ENCODE assay signal across 9 cellular contexts in the genomic region with DNA sequence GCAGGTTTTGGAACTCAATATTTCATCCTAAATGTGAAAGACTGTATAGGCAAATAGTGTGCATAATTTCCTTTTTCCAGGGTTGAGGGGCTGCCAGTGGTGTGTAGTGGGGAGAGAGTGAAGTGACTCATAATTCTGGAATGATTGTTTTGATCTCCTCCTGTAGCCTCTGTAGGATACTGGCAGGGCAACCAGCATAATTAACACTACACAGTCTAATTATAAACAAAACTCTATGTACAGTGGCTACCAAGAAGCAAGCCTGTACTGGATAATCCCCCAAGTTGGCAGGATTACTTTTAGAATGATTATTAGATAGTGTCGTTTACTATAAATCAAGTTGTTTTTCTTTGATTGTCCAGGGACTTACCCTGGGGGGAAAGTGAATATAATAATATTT. TPM values are rescaled to one million over a fixed set of nuclear protein-coding genes. Genes with fewer than 3 reads are reported as not detected.
DNase-seq lines count a peak whose midpoint lies in the region; ATAC-seq, FAIRE-seq and TF ChIP-seq lines count a peak whose summit lies in the region.
"Had no signal": no experiment of that assay in that cellular context is flagged by ENCODE, and none has a peak within 500 bp of the region (broad histone marks: within the 10 kb centered on the region; RNA-seq: fewer than 3 reads in every experiment).

No MANE protein-coding gene starts in this region.

- TF ChIP-seq EP300 in A549 (IDR thresholded peaks at IDR 0.05), result no peak
- TF ChIP-seq EP300 in GM12878 (IDR thresholded peaks at IDR 0.05; ENCODE audit: borderline replicate concordance in 1 of 2, control insufficient read depth in 1 of 2, low read depth in 2 of 2, low read length in 2 of 2), result no peak

- BruUV-seq in GM12878 (replicated peaks; lab: Mats Ljungman, UMichigan), result no TSS peak

- SMC1A ChIA-PET in GM12878 (lab: Charles Lee; ENCODE audit: uncharacterized antibody, unreplicated experiment), result interaction anchor here (1.2 to 1.5 kb wide), 2 partner anchors 10 to 32 kb away, joined by 7 to 9 read pairs; a partner anchor contains a TSS

- peaks cover 64% of the 10 kb centered on the region for H3K4me1 Mint-ChIP-seq in activated T-helper 2 cell treated with anti-CD3 and anti-CD28 coated beads, Interferon-gamma antibody, Interleukin-2, Interleukin-4, amounts not matched to agents 10 μg/mL and 5 μg/mL and 100 μg/mL, durations not matched to agents 14 hours and 24 hours and 36 hours (ENCODE audit: low read depth)

- 18% methylated on average over 1 of the region's 1 CpG for WGBS in A549 (ENCODE audit: missing lambda C conversion rate)
- 59% methylated on average over 1 of the region's 1 CpG for WGBS in GM12878 (ENCODE audit: insufficient coverage, insufficient replicate concordance, low lambda C conversion rate, missing lambda C conversion rate)

- H3K4me1 ChIP-seq in A549, result peaks cover 20% of the 10 kb centered on the region
- H3K4me1 ChIP-seq in GM12878 (ENCODE audit: control insufficient read depth, insufficient read depth, low read length), result peaks cover 22% of the 10 kb centered on the region
- H3K4me1 ChIP-seq in left lung, result peaks cover 17 to 48% of the 10 kb centered on the region in 2 donors

- H3K4me3 ChIP-seq in A549, result no peak overlapping the region
- no peak overlapping the region for H3K4me3 ChIP-seq in GM12878
- H3K4me3 ChIP-seq in left lung, result no peak overlapping the region

- peaks cover 40% of the 10 kb centered on the region for H3K36me3 Mint-ChIP-seq in activated T-helper 2 cell treated with anti-CD3 and anti-CD28 coated beads, Interferon-gamma antibody, Interleukin-2, Interleukin-4, amounts not matched to agents 10 μg/mL and 5 μg/mL and 100 μg/mL, durations not matched to agents 14 hours and 24 hours and 36 hours (ENCODE audit: low read depth)

- RAD21 ChIA-PET in GM12878 (lab: Charles Lee; ENCODE audit: unreplicated experiment), result interaction anchor here (1.5 kb wide), 1 partner anchor 92 kb away, joined by 6 read pairs; a partner anchor contains a TSS

- DNase-seq in A549 (ENCODE audit: low read depth in 1 of 2, low spot score in 1 of 2), result peak in 1 of 2 experiments; percentile 7
- peak; percentile 11 for DNase-seq in HS-27A (ENCODE audit: low read depth)
- no peak for DNase-seq in GM12878 (ENCODE audit: low read depth, low spot score)
- no peak for DNase-seq in left lung
- no peak for DNase-seq in NCI-H345 treated with DMSO at 0.1 percent for 48 hours (lab: John Stamatoyannopoulos, UW; ENCODE audit: unreplicated experiment)
- no peak for DNase-seq in activated T-helper 2 cell treated with anti-CD3 and anti-CD28 coated beads, Interferon-gamma antibody, Interleukin-2, Interleukin-4, amounts not matched to agents 10 μg/mL and 5 μg/mL and 100 μg/mL, durations not matched to agents 14 hours and 24 hours and 36 hours (ENCODE audit: low spot score)
- DNase-seq: CD4-positive, alpha-beta memory T cell had no signal

- H3K9ac ChIP-seq in GM12878 (ENCODE audit: control insufficient read depth, insufficient read depth, low read length), result no peak overlapping the region

- no peak overlapping the region for H3K4me3 Mint-ChIP-seq in activated T-helper 2 cell treated with anti-CD3 and anti-CD28 coated beads, Interferon-gamma antibody, Interleukin-2, Interleukin-4, amounts not matched to agents 10 μg/mL and 5 μg/mL and 100 μg/mL, durations not matched to agents 14 hours and 24 hours and 36 hours (ENCODE audit: low read depth)

- no peak overlapping the region for H3K27ac Mint-ChIP-seq in activated T-helper 2 cell treated with anti-CD3 and anti-CD28 coated beads, Interferon-gamma antibody, Interleukin-2, Interleukin-4, amounts not matched to agents 10 μg/mL and 5 μg/mL and 100 μg/mL, durations not matched to agents 14 hours and 24 hours and 36 hours

- CTCF ChIA-PET in A549 (lab: Yijun Ruan, JAX) (no interaction called here), GM12878 (lab: Yijun Ruan, JAX) (interaction anchor here (1.0 kb wide), 1 partner anchor 26 kb away, joined by 6 read pairs; no protein-coding TSS in a partner anchor)

- in situ Hi-C loops in GM12878 (cut with MboI), result no loop called here

- peaks cover 4% of the 10 kb centered on the region for H3K9me3 Mint-ChIP-seq in activated T-helper 2 cell treated with anti-CD3 and anti-CD28 coated beads, Interferon-gamma antibody, Interleukin-2, Interleukin-4, amounts not matched to agents 10 μg/mL and 5 μg/mL and 100 μg/mL, durations not matched to agents 14 hours and 24 hours and 36 hours
- H3K9me3 Mint-ChIP-seq: CD4-positive, alpha-beta memory T cell had no signal

- no peak for TF ChIP-seq RAD21 in A549 (conservative IDR thresholded peaks at IDR 0.05 in 1 of 2, IDR thresholded peaks at IDR 0.05 in 1 of 2)
- no peak for TF ChIP-seq RAD21 in GM12878 (IDR thresholded peaks at IDR 0.05; ENCODE audit: insufficient read depth, low read depth, low read length)

- POLR2A ChIA-PET in A549 (lab: Yijun Ruan, JAX), result no interaction called here
- POLR2A ChIA-PET in GM12878 (lab: Charles Lee), result interaction anchor here (1.4 kb wide), 1 partner anchor 11 kb away, joined by 4 read pairs; no protein-coding TSS in a partner anchor

- H3K4me2 ChIP-seq in A549, result peak overlapping the region; percentile 52
- no peak overlapping the region for H3K4me2 ChIP-seq in GM12878 (ENCODE audit: control insufficient read depth, insufficient read depth)

- intact Hi-C loops in GM12878 (cut with micrococcal nuclease; ENCODE audit: unreplicated experiment) (no loop called here), left lung (cut with DNase I) (no loop called here)
- intact Hi-C loops in activated T-helper 2 cell treated with anti-CD3 and anti-CD28 coated beads, Interferon-gamma antibody, Interleukin-2, Interleukin-4, amounts not matched to agents 10 μg/mL and 5 μg/mL and 100 μg/mL, durations not matched to agents 14 hours and 24 hours and 36 hours (cut with micrococcal nuclease), result no loop called here

- no peaks in the 10 kb centered on the region for H3K27me3 Mint-ChIP-seq in activated T-helper 2 cell treated with anti-CD3 and anti-CD28 coated beads, Interferon-gamma antibody, Interleukin-2, Interleukin-4, amounts not matched to agents 10 μg/mL and 5 μg/mL and 100 μg/mL, durations not matched to agents 14 hours and 24 hours and 36 hours (ENCODE audit: low read depth)
- H3K27me3 Mint-ChIP-seq: CD4-positive, alpha-beta memory T cell had no signal

- H3K27ac ChIP-seq in A549 (no peak overlapping the region), GM12878 (ENCODE audit: control insufficient read depth, insufficient read depth) (no peak overlapping the region), left lung (peak overlapping the region; percentile 17 to 25)

- H3K79me2 ChIP-seq in GM12878 (ENCODE audit: control insufficient read depth, insufficient read depth, low read length), result peaks cover 99% of the 10 kb centered on the region

- peak; percentile 50 to 80; a peak in 4 of 6 replicates for ATAC-seq in A549
- ATAC-seq in GM12878, result peak; percentile 20
- ATAC-seq in left lung, result peak; percentile 91
- no peak for ATAC-seq in HG02623 (IDR thresholded peaks at IDR 0.05; ENCODE audit: unreplicated experiment)
- no peak for ATAC-seq in GM21529 (IDR thresholded peaks at IDR 0.05; ENCODE audit: unreplicated experiment)

- no peaks in the 10 kb centered on the region; the same call in 1 of the 2 replicates for H4K20me1 ChIP-seq in GM12878 (ENCODE audit: control insufficient read depth, insufficient read depth)

- H3K9me3 ChIP-seq in A549, result no peaks in the 10 kb centered on the region
- H3K9me3 ChIP-seq in GM12878 (replicated peaks; ENCODE audit: control insufficient read depth, insufficient read depth, low read length), result peaks cover 3% of the 10 kb centered on the region; the same call in 2 of the 3 replicates
- no peaks in the 10 kb centered on the region for H3K9me3 ChIP-seq in left lung

- TF ChIP-seq POLR2A in A549 (IDR thresholded peaks at IDR 0.05; ENCODE audit: low read length), result no peak
- no peak for TF ChIP-seq POLR2A in GM12878 (IDR thresholded peaks at IDR 0.05; ENCODE audit: low read depth, low read length)

- no peak for TF ChIP-seq CTCF in A549 (IDR thresholded peaks at IDR 0.05)
- no peak for TF ChIP-seq CTCF in GM12878 (IDR thresholded peaks at IDR 0.05 in 2 of 3, conservative IDR thresholded peaks at IDR 0.05 in 1 of 3; ENCODE audit: control insufficient read depth in 2 of 3, extremely low read depth in 1 of 3, insufficient read depth in 1 of 3, low read depth in 3 of 3, low read length in 3 of 3)
- TF ChIP-seq CTCF in left lung (IDR thresholded peaks at IDR 0.05), result no peak

- H2AFZ ChIP-seq in GM12878 (ENCODE audit: control insufficient read depth, low read depth, low read length), result no peak overlapping the region

- H3K27me3 ChIP-seq in GM12878 (replicated peaks in 1 of 2; ENCODE audit: control insufficient read depth in 2 of 2, insufficient read depth in 2 of 2, low read length in 1 of 2) (no peaks in the 10 kb centered on the region), left lung (no peaks in the 10 kb centered on the region)

- FAIRE-seq in A549 (lab: Jason Lieb, UNC), result no peak
- no peak for FAIRE-seq in GM12878 (lab: Jason Lieb, UNC)

- peaks cover 0 to 8% of the 10 kb centered on the region in 2 experiments; a peak in 1 of 4 replicates for H3K36me3 ChIP-seq in GM12878 (ENCODE audit: control insufficient read depth in 2 of 2, insufficient read depth in 2 of 2, low read length in 1 of 2)
- H3K36me3 ChIP-seq in left lung, result no peaks in the 10 kb centered on the region

RNA-seq across cellular contexts. Expression of a gene that starts 32.2 kb away (rescaled TPM):
- polyA plus RNA-seq in A549 (2011; rRNA removed) (19.1 and 19.7 TPM in 2 replicates), A549 (2017; fragmentation: RNase III; extraction: RNeasy Plus Mini Kit Qiagen cat#74134 plus additional on column Dnase treatment) (5.9 to 6.4 TPM (median 6.2 TPM) in 3 replicates), GM12878 (2011; rRNA removed) (44.7 and 67.7 TPM in 2 replicates), GM12878 (2014; fragmentation: Illumina TruSeq; extraction: Trizol) (26.1 and 34.4 TPM in 2 replicates), GM12878 (2014; fragmentation: Nextera tagmentation; extraction: Ambion mirVana) (1 to 10 TPM; 5.6 to 7.3 TPM), GM12878 (2014; rRNA removed) (17.1 and 21.0 TPM in 2 replicates), GM12878 (2016; fragmentation: Nextera tagmentation; extraction: Ambion mirVana) (10 to 100 TPM; 23.2 to 23.9 TPM)
- polyA plus RNA-seq in A549 (2012; cell fraction: cytosol; rRNA removed), result 2.0 and 2.3 TPM in 2 replicates
- polyA plus RNA-seq in A549 (2012; cell fraction: nucleus; rRNA removed), result 3.4 and 5.1 TPM in 2 replicates
- 38.9 and 39.9 TPM in 2 replicates for polyA minus RNA-seq in A549 (2011; rRNA and poly(A)+ RNA removed)
- total RNA-seq in GM12878 (2013; cell fraction: nucleolus; rRNA removed), result 410 and 418 TPM in 2 replicates
- total RNA-seq in GM12878 (2014; rRNA removed) (38.5 and 56.2 TPM in 2 replicates), GM12878 (2014; rRNA removed; fragmentation: Illumina TruSeq; extraction: Trizol) (54.9 and 62.3 TPM in 2 replicates), GM12878 (2021) (50.8 and 51.1 TPM in 2 replicates), left lung (10 to 100 TPM; 37.3 to 40.6 TPM)
- 12.3 TPM for polyA plus RNA-seq in GM12878 (2011; ENCODE audit: low read depth)
- polyA plus RNA-seq in GM12878 (2011; cell fraction: cytosol; rRNA removed), result 15.1 and 19.2 TPM in 2 replicates
- polyA plus RNA-seq in GM12878 (2011; cell fraction: nucleus; rRNA removed), result 33.3 and 34.8 TPM in 2 replicates
- polyA plus RNA-seq in GM12878 (2012), result 22.3 and 26.0 TPM in 2 replicates
- 135 and 161 TPM in 2 replicates for polyA minus RNA-seq in GM12878 (2011; rRNA and poly(A)+ RNA removed)
- polyA minus RNA-seq in GM12878 (2011; cell fraction: cytosol; rRNA and poly(A)+ RNA removed), result 48.5 and 54.1 TPM in 2 replicates
- polyA minus RNA-seq in GM12878 (2011; cell fraction: nucleus; rRNA and poly(A)+ RNA removed), result 74.6 and 109 TPM in 2 replicates
- 37.5 and 37.9 TPM in 2 replicates for total RNA-seq in activated T-helper 2 cell treated with anti-CD3 and anti-CD28 coated beads, Interferon-gamma antibody, Interleukin-2, Interleukin-4, amounts not matched to agents 10 μg/mL and 5 μg/mL and 100 μg/mL, durations not matched to agents 14 hours and 24 hours and 36 hours

Comparison
In these comparisons a context has a peak if more than half of its experiments do, and no peak if none do; other contexts are left out.
1. ATAC-seq: peak in A549 (2 of 2), GM12878 (single experiment) and left lung (single experiment); none in HG02623 (single experiment) and GM21529 (single experiment).
2. H3K27ac ChIP-seq: peak in left lung (2 of 2); none in A549 (0 of 2) and GM12878 (single experiment).